ENCODE assay signal across 10 cellular contexts in genomic region chr11:61480936-61481335, GRCh38. TPM values are rescaled to one million over a fixed set of nuclear protein-coding genes. Genes with fewer than 3 reads are reported as not detected.
DNase-seq lines count a peak whose midpoint lies in the region; ATAC-seq and TF ChIP-seq lines count a peak whose summit lies in the region.
"Had no signal": no experiment of that assay in that cellular context is flagged by ENCODE, and none has a peak within 500 bp of the region (broad histone marks: within the 10 kb centered on the region; RNA-seq: fewer than 3 reads in every experiment).

No MANE protein-coding gene starts in this region.

- TF ChIP-seq EP300 in neural cell (conservative IDR thresholded peaks at IDR 0.05; ENCODE audit: poor library complexity, severe bottlenecking) = peak; percentile 62

- H3F3A ChIP-seq in neural cell (ENCODE audit: insufficient read depth, low read length, poor library complexity, severe bottlenecking) = peaks cover 6% of the 10 kb centered on the region

- ATAC-seq in HG03097 (IDR thresholded peaks at IDR 0.05; ENCODE audit: low FRiP score, unreplicated experiment) (no peak), GM18519 (IDR thresholded peaks at IDR 0.05; ENCODE audit: low FRiP score, unreplicated experiment) (no peak)

- no peaks in the 10 kb centered on the region for H3K27me3 ChIP-seq in neural cell (ENCODE audit: insufficient read depth, low read depth, low read length)

- DNase-seq in H4 (ENCODE audit: low spot score) (peak; percentile 49), NCI-H187 treated with DMSO at 0.1 percent for 48 hours (lab: John Stamatoyannopoulos, UW) (peak; percentile 61), cerebellar cortex (ENCODE audit: low spot score) (no peak), cerebellum (ENCODE audit: low spot score) (no peak)
- DNase-seq: activated naive CD8-positive, alpha-beta T cell treated with anti-CD3 and anti-CD28 coated beads for 36 hours; Kasumi-1 had no signal

- H3K9ac ChIP-seq in neural cell (ENCODE audit: low read length) = peak overlapping the region; percentile 59

- H3K4me3 ChIP-seq in neural cell (ENCODE audit: low read length) = peak overlapping the region; percentile 58

- no peaks in the 10 kb centered on the region for H3K36me3 ChIP-seq in neural cell (ENCODE audit: insufficient read depth, low read length)

- no peaks in the 10 kb centered on the region for H3K9me2 ChIP-seq in neural cell (ENCODE audit: insufficient read depth, low read length)

- H3K4me2 ChIP-seq in neural cell (ENCODE audit: low read length) = peak overlapping the region; percentile 76

- TF ChIP-seq CTCF in neural cell (IDR thresholded peaks at IDR 0.05; ENCODE audit: poor library complexity, severe bottlenecking) = no peak

- no peak overlapping the region for H2AFZ ChIP-seq in neural cell (ENCODE audit: low read depth, low read length)

- no peaks in the 10 kb centered on the region for H4K20me1 ChIP-seq in neural cell (ENCODE audit: insufficient read depth)

- peak; percentile 27 for TF ChIP-seq RAD21 in neural cell (conservative IDR thresholded peaks at IDR 0.05)

- H3K27ac ChIP-seq in angular gyrus (ENCODE audit: low read depth, low read length) = peak overlapping the region; percentile 74
- peak overlapping the region; percentile 78 for H3K27ac ChIP-seq in neural cell (ENCODE audit: low read length)

- no peaks in the 10 kb centered on the region for H3K9me3 ChIP-seq in neural cell (ENCODE audit: low read length)

- H3K79me2 ChIP-seq in neural cell (replicated peaks; ENCODE audit: insufficient read depth, low read length) = no peaks in the 10 kb centered on the region

TF ChIP-seq in neural cell, 6 proteins besides CTCF, POLR2A, EP300 and RAD21:
- peak; percentile 70 for TF ChIP-seq MXI1 (conservative IDR thresholded peaks at IDR 0.05; ENCODE audit: poor library complexity, severe bottlenecking)
- TF ChIP-seq REST (IDR thresholded peaks at IDR 0.05; ENCODE audit: borderline replicate concordance) = no peak

RNA-seq across cellular contexts. Expression of gene LRRC10B, which starts 27.6 kb away (rescaled TPM):
- not detected in 2 replicates for total RNA-seq in H4 (2014; rRNA removed; shearing (Covaris generic))
- 12.4 and 14.6 TPM in 2 replicates for polyA plus RNA-seq in neural cell
- 11.8 and 16.1 TPM in 2 replicates for polyA minus RNA-seq in neural cell
- 5.0 TPM for total RNA-seq in cerebellum
- total RNA-seq: activated naive CD8-positive, alpha-beta T cell treated with anti-CD3 and anti-CD28 coated beads for 36 hours had no signal

RNA-seq across cellular contexts. Expression of gene SDHAF2, which starts 51.0 kb away (rescaled TPM):
- 56.5 and 67.8 TPM in 2 replicates for total RNA-seq in H4 (2014; rRNA removed; shearing (Covaris generic))
- 54.5 and 72.8 TPM in 2 replicates for polyA plus RNA-seq in neural cell
- polyA minus RNA-seq in neural cell = 70.8 and 84.4 TPM in 2 replicates
- 61.3 TPM for total RNA-seq in cerebellum

RNA-seq across cellular contexts. Expression of gene CPSF7, which starts 51.2 kb away (rescaled TPM):
- 21.0 and 31.8 TPM in 2 replicates for total RNA-seq in H4 (2014; rRNA removed; shearing (Covaris generic))
- polyA plus RNA-seq in neural cell = 80.2 and 82.5 TPM in 2 replicates
- 46.7 and 60.4 TPM in 2 replicates for polyA minus RNA-seq in neural cell
- total RNA-seq in cerebellum = 39.0 TPM

Comparison
In these comparisons a context has a peak if more than half of its experiments do, and no peak if none do; other contexts are left out.
1. DNase-seq: peak in H4 (single experiment) and NCI-H187 treated with DMSO at 0.1 percent for 48 hours (single experiment); none in cerebellar cortex (single experiment) and cerebellum (single experiment).